33 cellular contexts compared by ENCODE assay signal in genomic region chr17:45814622-45815606, GRCh38. TPM values are rescaled to one million over a fixed set of nuclear protein-coding genes. Genes with fewer than 3 reads are reported as not detected.
A peak's percentile ranks its signal among the peaks of the same experiment; 100 is the strongest.
DNase-seq lines count a peak whose midpoint lies in the region; ATAC-seq and TF ChIP-seq lines count a peak whose summit lies in the region.
"Had no signal": no experiment of that assay in that cellular context is flagged by ENCODE, and none has a peak within 500 bp of the region (broad histone marks: within the 10 kb centered on the region; RNA-seq: fewer than 3 reads in every experiment).

No MANE protein-coding gene starts in this region.

- no peaks in the 10 kb centered on the region for H3K27me3 ChIP-seq in WERI-Rb-1 (ENCODE audit: insufficient read depth, low read depth, severe bottlenecking)
- H3K27me3 ChIP-seq: BLaER1, neural progenitor cell had no signal

- H3K36me3 ChIP-seq in WERI-Rb-1, result no peaks in the 10 kb centered on the region
- H3K36me3 ChIP-seq: BLaER1, HAP-1, neural progenitor cell, sigmoid colon, transverse colon had no signal

- no peak overlapping the region for H3K4me3 ChIP-seq in WERI-Rb-1 (ENCODE audit: low read depth, low read length)
- H3K4me3 ChIP-seq: BLaER1, coronary artery, GM12878, HAP-1, neural progenitor cell, PC-9, sigmoid colon, transverse colon had no signal

- no peaks in the 10 kb centered on the region for H3K9me3 Mint-ChIP-seq in activated CD8-positive, alpha-beta T cell treated with anti-CD3 and anti-CD28 coated beads, Interleukin-2, amount 10 ng/mL, durations not matched to agents 7 days and 5 days (ENCODE audit: insufficient read depth)
- H3K9me3 Mint-ChIP-seq: activated CD8-positive, alpha-beta T cell treated with anti-CD3 and anti-CD28 coated beads for 36 hours; activated naive CD4-positive, alpha-beta T cell treated with anti-CD3 and anti-CD28 coated beads, Interleukin-2, amount 10 ng/mL, durations not matched to agents 7 days and 5 days; activated T-helper 17 cell treated with anti-CD3 and anti-CD28 coated beads, Interleukin-2, amount 50 U/mL, for 72 hours; neural progenitor cell had no signal

- H3K27me3 Mint-ChIP-seq in activated CD8-positive, alpha-beta T cell treated with anti-CD3 and anti-CD28 coated beads, Interleukin-2, amount 10 ng/mL, durations not matched to agents 7 days and 5 days (ENCODE audit: low read depth), result peaks cover 4% of the 10 kb centered on the region

- CTCF ChIA-PET in activated CD8-positive, alpha-beta T cell treated with anti-CD3 and anti-CD28 coated beads, Interleukin-2, amount 10 ng/mL, durations not matched to agents 7 days and 5 days (lab: Charles Lee), result no interaction called here

- H3K9me3 ChIP-seq in WERI-Rb-1 (ENCODE audit: severe bottlenecking), result peaks cover 3% of the 10 kb centered on the region
- H3K9me3 ChIP-seq: BLaER1, HAP-1, sigmoid colon, transverse colon had no signal

- POLR2A ChIA-PET in activated CD8-positive, alpha-beta T cell treated with anti-CD3 and anti-CD28 coated beads, Interleukin-2, amount 10 ng/mL, durations not matched to agents 7 days and 5 days (lab: Charles Lee), result no interaction called here

- no peak overlapping the region for H3K27ac ChIP-seq in WERI-Rb-1
- H3K27ac ChIP-seq: BLaER1, coronary artery, neural progenitor cell, PC-9, sigmoid colon, transverse colon had no signal

- no peak overlapping the region for H3K4me3 Mint-ChIP-seq in activated CD8-positive, alpha-beta T cell treated with anti-CD3 and anti-CD28 coated beads, Interleukin-2, amount 10 ng/mL, durations not matched to agents 7 days and 5 days
- H3K4me3 Mint-ChIP-seq: activated CD8-positive, alpha-beta T cell treated with anti-CD3 and anti-CD28 coated beads for 36 hours; activated naive CD4-positive, alpha-beta T cell treated with anti-CD3 and anti-CD28 coated beads, Interleukin-2, amount 10 ng/mL, durations not matched to agents 7 days and 5 days; activated T-helper 17 cell treated with anti-CD3 and anti-CD28 coated beads, Interleukin-2, amount 50 U/mL, for 72 hours; neural progenitor cell had no signal

- peak; percentile 40 for DNase-seq in WERI-Rb-1
- DNase-seq in cerebellar nuclear complex (lab: John Stamatoyannopoulos, UW), result peak; percentile 78 to 85
- DNase-seq in hypothalamus (lab: John Stamatoyannopoulos, UW), result peak in 30 of 51 donors; percentile 2 to 73 (median 34)
- DNase-seq in pons (ENCODE audit: low spot score), result peak; percentile 34
- no peak for DNase-seq in activated CD8-positive, alpha-beta T cell treated with anti-CD3 and anti-CD28 coated beads, Interleukin-2, amount 10 ng/mL, durations not matched to agents 7 days and 5 days
- no peak for DNase-seq in NCI-H187 treated with DMSO at 0.1 percent for 48 hours (lab: John Stamatoyannopoulos, UW)
- DNase-seq: activated CD4-positive, alpha-beta T cell treated with anti-CD3 and anti-CD28 coated beads for 1 hour; activated CD8-positive, alpha-beta T cell treated with anti-CD3 and anti-CD28 coated beads for 36 hours; activated naive CD4-positive, alpha-beta T cell treated with anti-CD3 and anti-CD28 coated beads, Interleukin-2, amount 10 ng/mL, durations not matched to agents 7 days and 5 days; DMS153; effector memory CD4-positive, alpha-beta T cell; glutamatergic neuron; kidney glomerular epithelial cell; mammary epithelial cell; MM.1S; NCI-H1417 treated with DMSO at 0.1 percent for 48 hours; NCI-H2081; NCI-H526; PC-9; sigmoid colon; stimulated activated CD4-positive, alpha-beta T cell treated with anti-CD3 and anti-CD28 coated beads, Interleukin-4, amount 100 ng/mL, for 24 hours; transverse colon had no signal

- H3K36me3 Mint-ChIP-seq in activated CD8-positive, alpha-beta T cell treated with anti-CD3 and anti-CD28 coated beads, Interleukin-2, amount 10 ng/mL, durations not matched to agents 7 days and 5 days (ENCODE audit: low read depth), result no peaks in the 10 kb centered on the region
- H3K36me3 Mint-ChIP-seq: activated naive CD4-positive, alpha-beta T cell treated with anti-CD3 and anti-CD28 coated beads, Interleukin-2, amount 10 ng/mL, durations not matched to agents 7 days and 5 days; neural progenitor cell had no signal

- no peak for TF ChIP-seq CTCF in WERI-Rb-1 (IDR thresholded peaks at IDR 0.05; ENCODE audit: low read depth, low read length)

- H3K4me1 Mint-ChIP-seq in activated CD8-positive, alpha-beta T cell treated with anti-CD3 and anti-CD28 coated beads, Interleukin-2, amount 10 ng/mL, durations not matched to agents 7 days and 5 days (ENCODE audit: low read depth), result no peaks in the 10 kb centered on the region
- H3K4me1 Mint-ChIP-seq: activated naive CD4-positive, alpha-beta T cell treated with anti-CD3 and anti-CD28 coated beads, Interleukin-2, amount 10 ng/mL, durations not matched to agents 7 days and 5 days; activated T-helper 17 cell treated with anti-CD3 and anti-CD28 coated beads, Interleukin-2, amount 50 U/mL, for 72 hours had no signal

- ATAC-seq in HG03469 (IDR thresholded peaks at IDR 0.05; ENCODE audit: unreplicated experiment) (no peak), HG02571 (IDR thresholded peaks at IDR 0.05; ENCODE audit: unreplicated experiment) (no peak)
- no peak for ATAC-seq in activated CD8-positive, alpha-beta T cell treated with anti-CD3 and anti-CD28 coated beads, Interleukin-2, amount 10 ng/mL, durations not matched to agents 7 days and 5 days
- ATAC-seq: activated CD8-positive, alpha-beta T cell treated with anti-CD3 and anti-CD28 coated beads for 36 hours; activated T-helper 17 cell treated with anti-CD3 and anti-CD28 coated beads, Interleukin-2, amount 50 U/mL, for 72 hours; GM12878 had no signal

- no peak overlapping the region for H3K27ac Mint-ChIP-seq in activated CD8-positive, alpha-beta T cell treated with anti-CD3 and anti-CD28 coated beads, Interleukin-2, amount 10 ng/mL, durations not matched to agents 7 days and 5 days
- H3K27ac Mint-ChIP-seq: activated CD8-positive, alpha-beta T cell treated with anti-CD3 and anti-CD28 coated beads for 36 hours; activated naive CD4-positive, alpha-beta T cell treated with anti-CD3 and anti-CD28 coated beads, Interleukin-2, amount 10 ng/mL, durations not matched to agents 7 days and 5 days; activated T-helper 17 cell treated with anti-CD3 and anti-CD28 coated beads, Interleukin-2, amount 50 U/mL, for 72 hours; neural progenitor cell had no signal

RNA-seq across cellular contexts. Expression of gene SPPL2C, which starts 29.8 kb away (rescaled TPM):
- not detected for total RNA-seq in activated CD8-positive, alpha-beta T cell treated with anti-CD3 and anti-CD28 coated beads, Interleukin-2, amount 10 ng/mL, durations not matched to agents 7 days and 5 days
- total RNA-seq: activated CD8-positive, alpha-beta T cell treated with anti-CD3 and anti-CD28 coated beads for 36 hours; activated T-helper 17 cell treated with anti-CD3 and anti-CD28 coated beads, Interleukin-2, amount 50 U/mL, for 72 hours; epithelial cell of proximal tubule; GM12878; mammary epithelial cell; PC-9; posterior vena cava; sigmoid colon; T-helper 2 cell treated with Interferon-gamma antibody and Interleukin-4, amounts not matched to agents 100 ng/mL and 5 ng/mL, for 36 hours; transverse colon had no signal

RNA-seq across cellular contexts. Expression of gene CRHR1, which starts 30.8 kb away (rescaled TPM):
- total RNA-seq in activated CD8-positive, alpha-beta T cell treated with anti-CD3 and anti-CD28 coated beads, Interleukin-2, amount 10 ng/mL, durations not matched to agents 7 days and 5 days, result not detected
- total RNA-seq: activated CD8-positive, alpha-beta T cell treated with anti-CD3 and anti-CD28 coated beads for 36 hours; epithelial cell of proximal tubule; mammary epithelial cell; PC-9; posterior vena cava; T-helper 2 cell treated with Interferon-gamma antibody and Interleukin-4, amounts not matched to agents 100 ng/mL and 5 ng/mL, for 36 hours; transverse colon had no signal

Comparison
In these comparisons a context has a peak if more than half of its experiments do, and no peak if none do; other contexts are left out.
1. DNase-seq: peak in WERI-Rb-1 (single experiment), cerebellar nuclear complex (2 of 2), hypothalamus (30 of 51) and pons (single experiment); none in activated CD8-positive, alpha-beta T cell treated with anti-CD3 and anti-CD28 coated beads, Interleukin-2, amount 10 ng/mL, durations not matched to agents 7 days and 5 days (single experiment) and NCI-H187 treated with DMSO at 0.1 percent for 48 hours (single experiment).